Comparison of ENCODE assay signal across 8 cellular contexts in genomic region chr16:87850009-87851006, GRCh38. TPM values are rescaled to one million over a fixed set of nuclear protein-coding genes. Genes with fewer than 3 reads are reported as not detected.
DNase-seq lines count a peak whose midpoint lies in the region; ATAC-seq, FAIRE-seq and TF ChIP-seq lines count a peak whose summit lies in the region.

No MANE protein-coding gene starts in this region.

- no peak for DNase-seq in AG09319 (ENCODE audit: extremely low read depth, low read depth)
- peak; percentile 69 for DNase-seq in H54 (ENCODE audit: insufficient read length, low spot score)
- peak; percentile 50 for DNase-seq in RPMI8226
- DNase-seq in activated effector memory CD4-positive, alpha-beta T cell treated with Interleukin-2 at 50 U/mL for 16 hours: peak; percentile 65
- DNase-seq in foreskin keratinocyte: no peak
- peak; percentile 78 for DNase-seq in progenitor cell of endocrine pancreas (ENCODE audit: low spot score, unreplicated experiment)

- peaks cover 38% of the 10 kb centered on the region for H3K4me1 Mint-ChIP-seq in progenitor cell of endocrine pancreas (ENCODE audit: low read depth)

- H3K27me3 ChIP-seq in foreskin keratinocyte: no peaks in the 10 kb centered on the region

- H3K27ac Mint-ChIP-seq in progenitor cell of endocrine pancreas: no peak overlapping the region

- peaks cover 3% of the 10 kb centered on the region for H3K27me3 Mint-ChIP-seq in progenitor cell of endocrine pancreas

- peak; percentile 92 for TF ChIP-seq CTCF in AG09319 (IDR thresholded peaks at IDR 0.05; ENCODE audit: low read depth, low read length)
- TF ChIP-seq CTCF in foreskin keratinocyte (conservative IDR thresholded peaks at IDR 0.05): peak; percentile 81
- TF ChIP-seq CTCF in progenitor cell of endocrine pancreas (IDR thresholded peaks at IDR 0.05; ENCODE audit: unreplicated experiment): peak; percentile 97

- TF ChIP-seq POLR2A in H54 (IDR thresholded peaks at IDR 0.05; ENCODE audit: low read depth, low read length): no peak

- H3K4me3 Mint-ChIP-seq in progenitor cell of endocrine pancreas (ENCODE audit: low read depth): no peak overlapping the region

- peak; percentile 23 for ATAC-seq in foreskin keratinocyte
- ATAC-seq in HG02973 (IDR thresholded peaks at IDR 0.05; ENCODE audit: unreplicated experiment): no peak
- ATAC-seq in GM19035 (IDR thresholded peaks at IDR 0.05; ENCODE audit: unreplicated experiment): no peak

- H3K4me1 ChIP-seq in foreskin keratinocyte: peaks cover 7% of the 10 kb centered on the region

- no peaks in the 10 kb centered on the region for H3K9me3 Mint-ChIP-seq in progenitor cell of endocrine pancreas (ENCODE audit: low read depth)

- no peak for FAIRE-seq in H54 (lab: Jason Lieb, UNC)

- H3K36me3 Mint-ChIP-seq in progenitor cell of endocrine pancreas (ENCODE audit: insufficient read depth): no peaks in the 10 kb centered on the region

- H3K27ac ChIP-seq in foreskin keratinocyte: peak overlapping the region; percentile 10

RNA-seq across cellular contexts. Expression of gene SLC7A5, which starts 19.0 kb away (rescaled TPM):
- 455 and 588 TPM in 2 replicates for total RNA-seq in foreskin keratinocyte
- 419 and 621 TPM in 2 replicates for polyA plus RNA-seq in foreskin keratinocyte
- 42.2 and 51.5 TPM in 2 replicates for total RNA-seq in progenitor cell of endocrine pancreas

Comparison
In these comparisons a context has a peak if more than half of its experiments do, and no peak if none do; other contexts are left out.
1. DNase-seq: peak in H54 (single experiment), RPMI8226 (single experiment), activated effector memory CD4-positive, alpha-beta T cell treated with Interleukin-2 at 50 U/mL for 16 hours (single experiment) and progenitor cell of endocrine pancreas (single experiment); none in AG09319 (single experiment) and foreskin keratinocyte (0 of 2).
2. Peak in every context shown above with its lines, with median percentiles within 50 percentile points of each other: CTCF ChIP-seq.